20 cellular contexts compared by ENCODE assay signal in the genomic region with DNA sequence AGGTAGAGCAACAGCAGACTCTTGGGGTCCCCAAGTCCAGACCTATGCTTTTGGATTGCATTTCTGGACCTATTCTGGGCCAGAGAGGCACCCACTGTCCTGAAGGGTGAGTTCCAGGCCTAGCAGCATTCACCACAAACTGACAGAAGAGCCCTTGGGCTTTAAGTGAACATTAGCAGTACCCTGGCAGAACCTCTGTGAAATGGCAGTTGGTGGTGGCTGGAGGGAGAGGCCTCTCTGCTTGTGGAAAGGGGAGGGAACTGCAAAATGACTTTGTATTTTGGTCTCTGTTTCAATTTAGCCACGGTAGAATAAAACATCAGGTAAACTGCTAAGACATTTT.
DNase-seq lines count a peak whose midpoint lies in the region; ATAC-seq and TF ChIP-seq lines count a peak whose summit lies in the region.
"Had no signal": no experiment of that assay in that cellular context is flagged by ENCODE, and none has a peak within 500 bp of the region (broad histone marks: within the 10 kb centered on the region; RNA-seq: fewer than 3 reads in every experiment).

No MANE protein-coding gene starts in this region.

- no peak overlapping the region for H3K27ac Mint-ChIP-seq in activated CD4-positive, alpha-beta memory T cell treated with anti-CD3 and anti-CD28 coated beads, Interleukin-2, amount 10 ng/mL, durations not matched to agents 7 days and 5 days
- H3K27ac Mint-ChIP-seq: CD8-positive, alpha-beta T cell had no signal

- no peaks in the 10 kb centered on the region for H3K27me3 Mint-ChIP-seq in activated CD4-positive, alpha-beta memory T cell treated with anti-CD3 and anti-CD28 coated beads, Interleukin-2, amount 10 ng/mL, durations not matched to agents 7 days and 5 days

- TF ChIP-seq POLR2A in HCT116 (IDR thresholded peaks at IDR 0.05; ENCODE audit: borderline replicate concordance, extremely low read depth, insufficient read depth, insufficient read length) = no peak

- no peaks in the 10 kb centered on the region for H3K79me2 ChIP-seq in HCT116 (ENCODE audit: insufficient read depth, low read length)

- H3K4me2 ChIP-seq in HCT116 (ENCODE audit: low read length) = peak overlapping the region; percentile 64

- intact Hi-C loops in HCT116 (cut with micrococcal nuclease) = no loop called here

- DNase-seq in HCT116 (ENCODE audit: low read depth, low spot score) (no peak), RWPE2 (ENCODE audit: low spot score) (no peak), foreskin keratinocyte (no peak), NCI-H187 (lab: John Stamatoyannopoulos, UW) (no peak)
- DNase-seq in activated CD8-positive, alpha-beta memory T cell treated with anti-CD3 and anti-CD28 coated beads, Interleukin-2, amount 50 U/mL, for 48 hours = no peak
- no peak for DNase-seq in activated CD4-positive, alpha-beta memory T cell treated with anti-CD3 and anti-CD28 coated beads, Interleukin-2, amount 10 ng/mL, durations not matched to agents 7 days and 5 days
- DNase-seq: C1 segment of cervical spinal cord; CD8-positive, alpha-beta T cell; DMS153; DND-41; KG1; MM.1S; NCI-H1417; NCI-H1694; NCI-H2081; NCI-H2227 treated with DMSO at 0.1 percent for 48 hours; NCI-H526 treated with DMSO at 0.1 percent for 48 hours; Right ventricle myocardium superior had no signal

- H3K4me1 ChIP-seq in HCT116 (ENCODE audit: control insufficient read depth in 1 of 2, insufficient read depth in 2 of 2, low read length in 2 of 2) = peaks cover 3 to 19% of the 10 kb centered on the region in 2 experiments; a peak in 2 of 4 replicates
- H3K4me1 ChIP-seq in RWPE2 (ENCODE audit: insufficient read depth, poor library complexity, severe bottlenecking) = peaks cover 15% of the 10 kb centered on the region
- peaks cover 12% of the 10 kb centered on the region for H3K4me1 ChIP-seq in foreskin keratinocyte
- H3K4me1 ChIP-seq: SJSA1 had no signal

- no TSS peak for BruUV-seq in HCT116 (replicated peaks; lab: Mats Ljungman, UMichigan)

- TF ChIP-seq RAD21 in HCT116 (IDR thresholded peaks at IDR 0.05; ENCODE audit: low read depth) = no peak

- CTCF ChIA-PET in HCT116 (lab: Charles Lee) = interaction anchor here (1.4 kb wide), 1 partner anchor 9 kb away, joined by 5 read pairs; no protein-coding TSS in a partner anchor
- CTCF ChIA-PET in activated CD4-positive, alpha-beta memory T cell treated with anti-CD3 and anti-CD28 coated beads, Interleukin-2, amount 10 ng/mL, durations not matched to agents 7 days and 5 days (lab: Charles Lee) = no interaction called here

- TF ChIP-seq CTCF in HCT116 (IDR thresholded peaks at IDR 0.05 in 2 of 3, conservative IDR thresholded peaks at IDR 0.05 in 1 of 3; ENCODE audit: borderline replicate concordance in 1 of 3, insufficient read depth in 1 of 3, low read depth in 2 of 3, low read length in 2 of 3) = no peak
- no peak for TF ChIP-seq CTCF in RWPE2 (IDR thresholded peaks at IDR 0.05; ENCODE audit: poor library complexity, severe bottlenecking)
- TF ChIP-seq CTCF in foreskin keratinocyte (conservative IDR thresholded peaks at IDR 0.05) = no peak

- H3K4me3 Mint-ChIP-seq in activated CD4-positive, alpha-beta memory T cell treated with anti-CD3 and anti-CD28 coated beads, Interleukin-2, amount 10 ng/mL, durations not matched to agents 7 days and 5 days = no peak overlapping the region
- H3K4me3 Mint-ChIP-seq: CD8-positive, alpha-beta T cell had no signal

- peak overlapping the region; percentile 27 for H3K9ac ChIP-seq in HCT116 (ENCODE audit: low read length)

- no peaks in the 10 kb centered on the region for H3K4me1 Mint-ChIP-seq in activated CD4-positive, alpha-beta memory T cell treated with anti-CD3 and anti-CD28 coated beads, Interleukin-2, amount 10 ng/mL, durations not matched to agents 7 days and 5 days

- POLR2A ChIA-PET in HCT116 (lab: Charles Lee) = interaction anchor here (0.6 kb wide), 1 partner anchor 85 kb away, joined by 3 read pairs; no protein-coding TSS in a partner anchor
- POLR2A ChIA-PET in activated CD4-positive, alpha-beta memory T cell treated with anti-CD3 and anti-CD28 coated beads, Interleukin-2, amount 10 ng/mL, durations not matched to agents 7 days and 5 days (lab: Charles Lee) = no interaction called here

- no peaks in the 10 kb centered on the region for H3K36me3 Mint-ChIP-seq in activated CD4-positive, alpha-beta memory T cell treated with anti-CD3 and anti-CD28 coated beads, Interleukin-2, amount 10 ng/mL, durations not matched to agents 7 days and 5 days (ENCODE audit: low read depth)
- H3K36me3 Mint-ChIP-seq: CD8-positive, alpha-beta T cell had no signal

- RAD21 ChIA-PET in HCT116 (lab: Charles Lee; ENCODE audit: low non-redundant PET in 1 of 2, low total read pairs in 2 of 2, uncharacterized antibody in 2 of 2, unreplicated experiment in 2 of 2) = no interaction called here

- no peaks in the 10 kb centered on the region for H3K9me3 Mint-ChIP-seq in activated CD4-positive, alpha-beta memory T cell treated with anti-CD3 and anti-CD28 coated beads, Interleukin-2, amount 10 ng/mL, durations not matched to agents 7 days and 5 days

- no peaks in the 10 kb centered on the region; the same call in 1 of the 2 replicates for H3K9me2 ChIP-seq in HCT116 (ENCODE audit: insufficient read depth)

- H4K20me1 ChIP-seq in HCT116 (ENCODE audit: insufficient read depth) = no peaks in the 10 kb centered on the region

- H3K4me3 ChIP-seq in HCT116 (replicated peaks in 1 of 2; ENCODE audit: low read depth in 1 of 2, low read length in 2 of 2) (0 out of 4 replicates have a peak overlapping the region, but pooled peaks of 1 of the 2 experiments have one; percentile 7), RWPE2 (ENCODE audit: severe bottlenecking) (no peak overlapping the region)
- H3K4me3 ChIP-seq: SJSA1 had no signal

- no peaks in the 10 kb centered on the region for H3K36me3 ChIP-seq in HCT116 (ENCODE audit: control insufficient read depth in 1 of 2, insufficient read depth in 2 of 2, low read length in 2 of 2)
- no peaks in the 10 kb centered on the region for H3K36me3 ChIP-seq in RWPE2 (ENCODE audit: low read depth)
- H3K36me3 ChIP-seq: SJSA1 had no signal

- no peak overlapping the region for H3K27ac ChIP-seq in HCT116 (ENCODE audit: low read depth, low read length)
- H3K27ac ChIP-seq in RWPE2 (ENCODE audit: poor library complexity, severe bottlenecking) = peak overlapping the region; percentile 83
- no peak overlapping the region for H3K27ac ChIP-seq in foreskin keratinocyte
- H3K27ac ChIP-seq: SJSA1 had no signal

- H2AFZ ChIP-seq in HCT116 (ENCODE audit: low read depth, low read length, poor library complexity, severe bottlenecking) = peak overlapping the region; percentile 96

- H3K27me3 ChIP-seq in HCT116 (ENCODE audit: insufficient read depth, low read length) (no peaks in the 10 kb centered on the region), RWPE2 (ENCODE audit: insufficient read depth, poor library complexity, severe bottlenecking) (no peaks in the 10 kb centered on the region), foreskin keratinocyte (no peaks in the 10 kb centered on the region)
- H3K27me3 ChIP-seq: SJSA1 had no signal

- ATAC-seq in HCT116 (peak; percentile 70), RWPE2 (ENCODE audit: low read depth) (peak; percentile 43; the same call in 2 of the 3 replicates), foreskin keratinocyte (peak; percentile 59), HG02840 (IDR thresholded peaks at IDR 0.05; ENCODE audit: low FRiP score, unreplicated experiment) (no peak)
- ATAC-seq: CD8-positive, alpha-beta T cell had no signal

- no peaks in the 10 kb centered on the region for H3K9me3 ChIP-seq in HCT116 (ENCODE audit: control insufficient read depth in 1 of 2, insufficient read depth in 1 of 2, low read depth in 1 of 2, low read length in 2 of 2)
- no peaks in the 10 kb centered on the region for H3K9me3 ChIP-seq in RWPE2 (ENCODE audit: severe bottlenecking)
- H3K9me3 ChIP-seq: SJSA1 had no signal

TF ChIP-seq in HCT116, 20 proteins besides CTCF, POLR2A, EP300 and RAD21:
- TF ChIP-seq SIN3A (IDR thresholded peaks at IDR 0.05; ENCODE audit: low read depth) = no peak
- TF ChIP-seq CBX3 (IDR thresholded peaks at IDR 0.05; ENCODE audit: low read depth) = no peak
- TF ChIP-seq ZFX (IDR thresholded peaks at IDR 0.05) = peak; percentile 37; the same call in 1 of the 2 replicates
- TF ChIP-seq, protein P1, sequence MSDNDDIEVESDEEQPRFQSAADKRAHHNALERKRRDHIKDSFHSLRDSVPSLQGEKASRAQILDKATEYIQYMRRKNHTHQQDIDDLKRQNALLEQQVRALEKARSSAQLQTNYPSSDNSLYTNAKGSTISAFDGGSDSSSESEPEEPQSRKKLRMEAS (IDR thresholded peaks at IDR 0.05) = no peak
- TF ChIP-seq SP1 (IDR thresholded peaks at IDR 0.05; ENCODE audit: low read depth) = no peak
TF ChIP-seq in HCT116: peak in this region for 1.
